Comparison of ENCODE assay signal across 33 cellular contexts in genomic region chr3:175713263-175713662, GRCh38.
"Had no signal": no experiment of that assay in that cellular context is flagged by ENCODE, and none has a peak within 500 bp of the region (broad histone marks: within the 10 kb centered on the region; RNA-seq: fewer than 3 reads in every experiment).

No MANE protein-coding gene starts in this region.

- H3K27me3 Mint-ChIP-seq: activated CD4-positive, alpha-beta memory T cell treated with anti-CD3 and anti-CD28 coated beads for 36 hours; activated naive CD8-positive, alpha-beta T cell treated with anti-CD3 and anti-CD28 coated beads for 36 hours; central memory CD8-positive, alpha-beta T cell; naive thymus-derived CD4-positive, alpha-beta T cell; stimulated activated naive CD8-positive, alpha-beta T cell treated with anti-CD3 and anti-CD28 coated beads, Interleukin-15, Interleukin-2, amounts not matched to agents 100 ng/mL and 50 ng/mL, for 24 hours; T-helper 17 cell; type B pancreatic cell had no signal

- H3K79me2 ChIP-seq: hepatocyte had no signal

- FAIRE-seq: bronchial epithelial cell, colon had no signal

- H3K36me3 Mint-ChIP-seq: activated CD4-positive, alpha-beta memory T cell treated with anti-CD3 and anti-CD28 coated beads for 36 hours; activated naive CD8-positive, alpha-beta T cell treated with anti-CD3 and anti-CD28 coated beads for 36 hours; naive thymus-derived CD4-positive, alpha-beta T cell; stimulated activated effector memory CD8-positive, alpha-beta T cell treated with anti-CD3 and anti-CD28 coated beads, Interleukin-12 subunit alpha, Interleukin-12 subunit beta, amount 100 ng/mL, for 72 hours; type B pancreatic cell had no signal

- H3K9me3 Mint-ChIP-seq: activated T-helper 1 cell treated with anti-CD3 and anti-CD28 coated beads, Interleukin-12 subunit alpha, Interleukin-12 subunit beta, Interleukin-2, Interleukin-4 antibody, amounts not matched to agents 30 ng/mL and 10 ng/mL and 1 ng/mL, durations not matched to agents 14 hours and 24 hours and 36 hours; type B pancreatic cell had no signal

- H3K4me3 Mint-ChIP-seq: activated CD4-positive, alpha-beta memory T cell treated with anti-CD3 and anti-CD28 coated beads for 36 hours; activated naive CD4-positive, alpha-beta T cell treated with anti-CD3 and anti-CD28 coated beads for 36 hours; activated naive CD8-positive, alpha-beta T cell treated with anti-CD3 and anti-CD28 coated beads for 36 hours; activated T-helper 1 cell treated with anti-CD3 and anti-CD28 coated beads, Interleukin-12 subunit alpha, Interleukin-12 subunit beta, Interleukin-2, Interleukin-4 antibody, amounts not matched to agents 30 ng/mL and 10 ng/mL and 1 ng/mL, durations not matched to agents 14 hours and 24 hours and 36 hours; central memory CD8-positive, alpha-beta T cell; naive thymus-derived CD4-positive, alpha-beta T cell; stimulated activated effector memory CD8-positive, alpha-beta T cell treated with anti-CD3 and anti-CD28 coated beads, Interleukin-12 subunit alpha, Interleukin-12 subunit beta, amount 100 ng/mL, for 72 hours; stimulated activated naive CD8-positive, alpha-beta T cell treated with anti-CD3 and anti-CD28 coated beads, Interleukin-15, Interleukin-2, amounts not matched to agents 100 ng/mL and 50 ng/mL, for 24 hours; T-helper 17 cell; type B pancreatic cell had no signal

- H3K4me3 ChIP-seq: esophagus squamous epithelium, gastroesophageal sphincter, hepatocyte, right lobe of liver, skin epidermis, uterus had no signal

- H3K4me2 ChIP-seq: hepatocyte had no signal

- H3K36me3 ChIP-seq: esophagus squamous epithelium, gastroesophageal sphincter, right lobe of liver, uterus, WERI-Rb-1 had no signal

- H3K4me1 Mint-ChIP-seq: activated naive CD8-positive, alpha-beta T cell treated with anti-CD3 and anti-CD28 coated beads for 36 hours; central memory CD8-positive, alpha-beta T cell; naive thymus-derived CD4-positive, alpha-beta T cell; stimulated activated effector memory CD8-positive, alpha-beta T cell treated with anti-CD3 and anti-CD28 coated beads, Interleukin-12 subunit alpha, Interleukin-12 subunit beta, amount 100 ng/mL, for 72 hours; T-helper 17 cell had no signal

- H3K27ac Mint-ChIP-seq: activated CD4-positive, alpha-beta memory T cell treated with anti-CD3 and anti-CD28 coated beads for 36 hours; activated naive CD4-positive, alpha-beta T cell treated with anti-CD3 and anti-CD28 coated beads for 36 hours; activated naive CD8-positive, alpha-beta T cell treated with anti-CD3 and anti-CD28 coated beads for 36 hours; activated T-helper 1 cell treated with anti-CD3 and anti-CD28 coated beads, Interleukin-12 subunit alpha, Interleukin-12 subunit beta, Interleukin-2, Interleukin-4 antibody, amounts not matched to agents 30 ng/mL and 10 ng/mL and 1 ng/mL, durations not matched to agents 14 hours and 24 hours and 36 hours; naive thymus-derived CD4-positive, alpha-beta T cell; stimulated activated effector memory CD8-positive, alpha-beta T cell treated with anti-CD3 and anti-CD28 coated beads, Interleukin-12 subunit alpha, Interleukin-12 subunit beta, amount 100 ng/mL, for 72 hours; stimulated activated naive CD8-positive, alpha-beta T cell treated with anti-CD3 and anti-CD28 coated beads, Interleukin-15, Interleukin-2, amounts not matched to agents 100 ng/mL and 50 ng/mL, for 24 hours; T-helper 17 cell; type B pancreatic cell had no signal

- DNase-seq: activated CD4-positive, alpha-beta memory T cell treated with anti-CD3 and anti-CD28 coated beads for 36 hours; activated CD4-positive, alpha-beta T cell treated with anti-CD3 and anti-CD28 coated beads for 48 hours; activated CD8-positive, alpha-beta memory T cell treated with anti-CD3 and anti-CD28 coated beads, Interleukin-2, amount 50 U/mL, for 4 hours; activated effector memory CD4-positive, alpha-beta T cell treated with anti-CD3 and anti-CD28 coated beads, Interleukin-2, amount 50 U/mL, for 16 hours; activated naive CD4-positive, alpha-beta T cell treated with anti-CD3 and anti-CD28 coated beads for 36 hours; activated naive CD8-positive, alpha-beta T cell treated with anti-CD3 and anti-CD28 coated beads for 36 hours; activated T-cell treated with anti-CD3 and anti-CD28 coated beads, Interleukin-2, amount 50 U/mL, for 1 hour; dermis blood vessel endothelial cell; effector CD4-positive, alpha-beta T cell; esophagus squamous epithelium; islet precursor cell; left cardiac atrium; midbrain; naive thymus-derived CD4-positive, alpha-beta T cell; right lobe of liver; stimulated activated CD4-positive, alpha-beta T cell treated with anti-CD3 and anti-CD28 coated beads, Interleukin-12 subunit alpha, Interleukin-12 subunit beta, amount 100 ng/mL, for 4 hours; stimulated activated CD4-positive, alpha-beta T cell treated with anti-CD3 and anti-CD28 coated beads, Interleukin-4, amount 100 ng/mL, for 1 hour; substantia nigra; T-helper 17 cell; T1000; uterus; WERI-Rb-1 had no signal

- H3K4me1 ChIP-seq: esophagus squamous epithelium, gastroesophageal sphincter, right lobe of liver, uterus had no signal

- H2AFZ ChIP-seq: hepatocyte had no signal

- H3K27ac ChIP-seq: esophagus squamous epithelium, gastroesophageal sphincter, hepatocyte, right lobe of liver, skin epidermis, uterus, WERI-Rb-1 had no signal

- H3K9me3 ChIP-seq: esophagus squamous epithelium, gastroesophageal sphincter, right lobe of liver, uterus had no signal

- ATAC-seq: activated CD4-positive, CD25-positive, alpha-beta regulatory T cell treated with anti-CD3 and anti-CD28 coated beads, Interleukin-2, amount 50 U/mL, for 24 hours; gastroesophageal sphincter; left cardiac atrium; naive thymus-derived CD4-positive, alpha-beta T cell; right lobe of liver; stimulated activated effector memory CD8-positive, alpha-beta T cell treated with anti-CD3 and anti-CD28 coated beads, Interleukin-12 subunit alpha, Interleukin-12 subunit beta, amount 100 ng/mL, for 72 hours; T-helper 17 cell had no signal

- H3K27me3 ChIP-seq: esophagus squamous epithelium, gastroesophageal sphincter, hepatocyte, right lobe of liver, uterus had no signal
